ENCODE assay signal across 22 cellular contexts in genomic region chrX:152905081-152905420, GRCh38. TPM values are rescaled to one million over a fixed set of nuclear protein-coding genes. Genes with fewer than 3 reads are reported as not detected.
DNase-seq lines count a peak whose midpoint lies in the region; ATAC-seq and TF ChIP-seq lines count a peak whose summit lies in the region.
"Had no signal": no experiment of that assay in that cellular context is flagged by ENCODE, and none has a peak within 500 bp of the region (broad histone marks: within the 10 kb centered on the region; RNA-seq: fewer than 3 reads in every experiment).

No MANE protein-coding gene starts in this region.

- no peak for ATAC-seq in effector memory CD8-positive, alpha-beta T cell (replicated peaks)
- ATAC-seq in HG02970 (IDR thresholded peaks at IDR 0.05; ENCODE audit: low FRiP score, unreplicated experiment): no peak

- no peak for TF ChIP-seq POLR2A in testis (IDR thresholded peaks at IDR 0.05)

- H3K4me1 Mint-ChIP-seq in chondrocyte (ENCODE audit: low read depth): peaks cover 14% of the 10 kb centered on the region
- no peaks in the 10 kb centered on the region for H3K4me1 Mint-ChIP-seq in effector memory CD8-positive, alpha-beta T cell (ENCODE audit: low read depth in 2 of 2)
- H3K4me1 Mint-ChIP-seq: activated CD4-positive, alpha-beta T cell treated with anti-CD3 and anti-CD28 coated beads, Interleukin-2, amount 10 ng/mL, durations not matched to agents 7 days and 5 days had no signal

- TF ChIP-seq CTCF in chondrocyte (IDR thresholded peaks at IDR 0.05) (no peak), testis (IDR thresholded peaks at IDR 0.05) (no peak)

- no peaks in the 10 kb centered on the region for H3K9me3 ChIP-seq in testis
- H3K9me3 ChIP-seq: neutrophil, right lobe of liver, SJCRH30, stomach, thyroid gland had no signal

- no peak overlapping the region for H3K4me3 ChIP-seq in testis
- H3K4me3 ChIP-seq: right lobe of liver, SJCRH30, stomach, thyroid gland had no signal

- no peaks in the 10 kb centered on the region for H3K27me3 Mint-ChIP-seq in chondrocyte (ENCODE audit: low read depth)
- H3K27me3 Mint-ChIP-seq in effector memory CD8-positive, alpha-beta T cell: peaks cover 6 to 32% of the 10 kb centered on the region in 2 donors
- H3K27me3 Mint-ChIP-seq: activated naive CD8-positive, alpha-beta T cell treated with anti-CD3 and anti-CD28 coated beads for 36 hours had no signal

- no peaks in the 10 kb centered on the region for H3K9me3 Mint-ChIP-seq in chondrocyte (ENCODE audit: low read depth)
- no peaks in the 10 kb centered on the region for H3K9me3 Mint-ChIP-seq in effector memory CD8-positive, alpha-beta T cell
- H3K9me3 Mint-ChIP-seq: activated CD4-positive, alpha-beta T cell treated with anti-CD3 and anti-CD28 coated beads, Interleukin-2, amount 10 ng/mL, durations not matched to agents 7 days and 5 days; activated naive CD8-positive, alpha-beta T cell treated with anti-CD3 and anti-CD28 coated beads for 36 hours; WTC11 had no signal

- H3K4me1 ChIP-seq in testis: no peaks in the 10 kb centered on the region
- H3K4me1 ChIP-seq: right lobe of liver, SJCRH30 had no signal

- intact Hi-C loops in testis (cut with DNase I; ENCODE audit: low total_unique reads): no loop called here

- no peaks in the 10 kb centered on the region for H3K27me3 ChIP-seq in testis
- H3K27me3 ChIP-seq: neutrophil, SJCRH30, stomach, thyroid gland had no signal

- H3K36me3 Mint-ChIP-seq in chondrocyte (ENCODE audit: low read depth): no peaks in the 10 kb centered on the region
- H3K36me3 Mint-ChIP-seq in effector memory CD8-positive, alpha-beta T cell (ENCODE audit: insufficient read depth): no peaks in the 10 kb centered on the region
- H3K36me3 Mint-ChIP-seq: activated naive CD8-positive, alpha-beta T cell treated with anti-CD3 and anti-CD28 coated beads for 36 hours; mesothelial cell of epicardium; naive B cell; WTC11 had no signal

- no peak overlapping the region for H3K4me3 Mint-ChIP-seq in chondrocyte (ENCODE audit: unreplicated experiment)
- H3K4me3 Mint-ChIP-seq in effector memory CD8-positive, alpha-beta T cell: no peak overlapping the region
- H3K4me3 Mint-ChIP-seq: activated CD4-positive, alpha-beta T cell treated with anti-CD3 and anti-CD28 coated beads, Interleukin-2, amount 10 ng/mL, durations not matched to agents 7 days and 5 days; activated naive CD8-positive, alpha-beta T cell treated with anti-CD3 and anti-CD28 coated beads for 36 hours; mesothelial cell of epicardium; naive B cell had no signal

- H3K27ac Mint-ChIP-seq in chondrocyte (ENCODE audit: unreplicated experiment): no peak overlapping the region
- no peak overlapping the region for H3K27ac Mint-ChIP-seq in effector memory CD8-positive, alpha-beta T cell
- H3K27ac Mint-ChIP-seq: activated CD4-positive, alpha-beta T cell treated with anti-CD3 and anti-CD28 coated beads, Interleukin-2, amount 10 ng/mL, durations not matched to agents 7 days and 5 days; activated naive CD8-positive, alpha-beta T cell treated with anti-CD3 and anti-CD28 coated beads for 36 hours; mesothelial cell of epicardium; naive B cell; progenitor cell of endocrine pancreas; WTC11 had no signal

- 67% methylated on average over 7 of the region's 8 CpGs; no CpG with 5 or more reads in 1 of the 2 donors for WGBS in testis, 2 donors

- no peaks in the 10 kb centered on the region for H3K36me3 ChIP-seq in testis (ENCODE audit: low read depth, missing control alignments)
- H3K36me3 ChIP-seq: neutrophil, right lobe of liver, SJCRH30, stomach, thyroid gland had no signal

- no peak overlapping the region for H3K27ac ChIP-seq in testis
- H3K27ac ChIP-seq: neutrophil, right lobe of liver, SJCRH30, stomach, thyroid gland had no signal

- DNase-seq in HUDEP-2 (lab: John Stamatoyannopoulos, UW; ENCODE audit: unreplicated experiment in 76 of 76): peak in 72 of 76 experiments; percentile 0 to 76 (median 48)
- DNase-seq in NCI-H1694 treated with DMSO at 0.1 percent for 48 hours (lab: John Stamatoyannopoulos, UW): peak; percentile 75
- DNase-seq in chondrocyte (ENCODE audit: low spot score): peak; percentile 52
- DNase-seq in testis: peak; percentile 16
- DNase-seq in effector memory CD8-positive, alpha-beta T cell: no peak
- DNase-seq in amniotic stem cell (lab: John Stamatoyannopoulos, UW): no peak
- DNase-seq: GF-D8, NCI-H1048, NCI-H187, T1000 had no signal

RNA-seq across cellular contexts. Expression of gene ZNF185, which starts 7.2 kb away (rescaled TPM):
- total RNA-seq in chondrocyte (6.0 to 14.0 TPM (median 13.7 TPM) in 3 replicates), testis (1 to 10 TPM; 5.9 to 6.9 TPM)
- polyA plus RNA-seq in testis (ENCODE audit: insufficient read depth, low read depth, low replicate concordance): 11.1 TPM

Comparison
In these comparisons a context has a peak if more than half of its experiments do, and no peak if none do; other contexts are left out.
1. DNase-seq: peak in HUDEP-2 (72 of 76), NCI-H1694 treated with DMSO at 0.1 percent for 48 hours (single experiment), chondrocyte (single experiment) and testis (single experiment); none in effector memory CD8-positive, alpha-beta T cell (0 of 3) and amniotic stem cell (single experiment).